Comparison of ENCODE assay signal across 21 cellular contexts in genomic region chr1:172999349-172999748, GRCh38. TPM values are rescaled to one million over a fixed set of nuclear protein-coding genes. Genes with fewer than 3 reads are reported as not detected.
"Had no signal": no experiment of that assay in that cellular context is flagged by ENCODE, and none has a peak within 500 bp of the region (broad histone marks: within the 10 kb centered on the region; RNA-seq: fewer than 3 reads in every experiment).

No MANE protein-coding gene starts in this region.

- DNase-seq: activated CD4-positive, alpha-beta memory T cell treated with anti-CD3 and anti-CD28 coated beads, Interleukin-2, amount 10 ng/mL, durations not matched to agents 7 days and 5 days; activated CD4-positive, alpha-beta T cell treated with anti-CD3 and anti-CD28 coated beads for 48 hours; activated CD4-positive, CD25-positive, alpha-beta regulatory T cell; activated CD8-positive, alpha-beta memory T cell treated with anti-CD3 and anti-CD28 coated beads, Interleukin-2, amount 10 ng/mL, durations not matched to agents 7 days and 5 days; activated naive CD8-positive, alpha-beta T cell treated with anti-CD3 and anti-CD28 coated beads for 36 hours; body of pancreas; central memory CD4-positive, alpha-beta T cell; dorsolateral prefrontal cortex; heart right ventricle; immature natural killer cell; kidney glomerular epithelial cell; naive thymus-derived CD8-positive, alpha-beta T cell; T-cell; transverse colon; uterus had no signal

- H3K27ac ChIP-seq: body of pancreas, dorsolateral prefrontal cortex, gastroesophageal sphincter, heart right ventricle, neutrophil, suprapubic skin, transverse colon, uterus had no signal

- H3K36me3 ChIP-seq: gastroesophageal sphincter, heart right ventricle, neutrophil, suprapubic skin, transverse colon, uterus had no signal

- H3K4me3 ChIP-seq: body of pancreas, dorsolateral prefrontal cortex, gastroesophageal sphincter, heart right ventricle, suprapubic skin, transverse colon, uterus had no signal

- H3K9me3 ChIP-seq: neutrophil, suprapubic skin, uterus had no signal

- H3K4me1 ChIP-seq: body of pancreas, gastroesophageal sphincter, heart right ventricle, suprapubic skin, transverse colon, uterus had no signal

- H3K27me3 ChIP-seq: body of pancreas, dorsolateral prefrontal cortex, gastroesophageal sphincter, heart right ventricle, neutrophil, suprapubic skin, transverse colon, uterus had no signal

- ATAC-seq: activated CD8-positive, alpha-beta memory T cell treated with anti-CD3 and anti-CD28 coated beads, Interleukin-2, amount 10 ng/mL, durations not matched to agents 7 days and 5 days; body of pancreas; gastroesophageal sphincter; naive thymus-derived CD8-positive, alpha-beta T cell; T-cell had no signal

- FAIRE-seq: colon had no signal

RNA-seq across cellular contexts. Expression of gene TNFSF18, which starts 51.4 kb away (rescaled TPM):
- total RNA-seq: activated CD4-positive, alpha-beta memory T cell treated with anti-CD3 and anti-CD28 coated beads, Interleukin-2, amount 10 ng/mL, durations not matched to agents 7 days and 5 days; activated CD8-positive, alpha-beta memory T cell treated with anti-CD3 and anti-CD28 coated beads, Interleukin-2, amount 10 ng/mL, durations not matched to agents 7 days and 5 days; activated naive CD8-positive, alpha-beta T cell treated with anti-CD3 and anti-CD28 coated beads for 36 hours; body of pancreas; epithelial cell of proximal tubule; mesenteric fat pad; naive thymus-derived CD8-positive, alpha-beta T cell; T-cell; transverse colon had no signal
- polyA plus RNA-seq: immature natural killer cell; naive thymus-derived CD8-positive, alpha-beta T cell had no signal
